In genomic region chr5:3605298-3606010, GRCh38 we compare ENCODE assay signal across 17 cellular contexts. TPM values are rescaled to one million over a fixed set of nuclear protein-coding genes. Genes with fewer than 3 reads are reported as not detected.
"Had no signal": no experiment of that assay in that cellular context is flagged by ENCODE, and none has a peak within 500 bp of the region (broad histone marks: within the 10 kb centered on the region; RNA-seq: fewer than 3 reads in every experiment).

No MANE protein-coding gene starts in this region.

- DNase-seq: activated CD4-positive, alpha-beta T cell treated with anti-CD3 and anti-CD28 coated beads for 36 hours; activated CD8-positive, alpha-beta T cell treated with anti-CD3 and anti-CD28 coated beads for 36 hours; activated effector memory CD4-positive, alpha-beta T cell treated with anti-CD3 and anti-CD28 coated beads, Interleukin-2, amount 50 U/mL, for 16 hours; activated T-cell treated with anti-CD3 and anti-CD28 coated beads, Interleukin-2, amount 50 U/mL, for 48 hours; adrenal gland; central memory CD4-positive, alpha-beta T cell; colonic mucosa; foreskin fibroblast; immature natural killer cell; lower lobe of right lung; naive B cell; stimulated activated CD4-positive, alpha-beta T cell treated with anti-CD3 and anti-CD28 coated beads, Interleukin-2, amount 100 ng/mL, for 48 hours; tibial artery; uterus; WERI-Rb-1 had no signal

- H3K9me3 ChIP-seq: adrenal gland, colonic mucosa, lower lobe of right lung, tibial artery, uterus had no signal

- H2AFZ ChIP-seq: parathyroid adenoma had no signal

- H3K4me3 ChIP-seq: adrenal gland, colonic mucosa, lower lobe of right lung, tibial artery, uterus had no signal

- H3K79me2 ChIP-seq: parathyroid adenoma had no signal

- H3K9ac ChIP-seq: parathyroid adenoma had no signal

- H3K27ac ChIP-seq: adrenal gland, colonic mucosa, lower lobe of right lung, parathyroid adenoma, tibial artery, uterus, WERI-Rb-1 had no signal

- H3K4me1 ChIP-seq: adrenal gland, colonic mucosa, parathyroid adenoma, uterus had no signal

- H3K36me3 ChIP-seq: adrenal gland, colonic mucosa, lower lobe of right lung, tibial artery, uterus, WERI-Rb-1 had no signal

RNA-seq across cellular contexts. Expression of gene IRX1, which starts 9.8 kb away (rescaled TPM):
- total RNA-seq: activated CD4-positive, alpha-beta T cell treated with anti-CD3 and anti-CD28 coated beads for 36 hours; activated CD8-positive, alpha-beta T cell treated with anti-CD3 and anti-CD28 coated beads for 36 hours; adrenal gland; colonic mucosa; mononuclear cell; uterus had no signal
